1 cellular context compared by ENCODE assay signal in the genomic region with DNA sequence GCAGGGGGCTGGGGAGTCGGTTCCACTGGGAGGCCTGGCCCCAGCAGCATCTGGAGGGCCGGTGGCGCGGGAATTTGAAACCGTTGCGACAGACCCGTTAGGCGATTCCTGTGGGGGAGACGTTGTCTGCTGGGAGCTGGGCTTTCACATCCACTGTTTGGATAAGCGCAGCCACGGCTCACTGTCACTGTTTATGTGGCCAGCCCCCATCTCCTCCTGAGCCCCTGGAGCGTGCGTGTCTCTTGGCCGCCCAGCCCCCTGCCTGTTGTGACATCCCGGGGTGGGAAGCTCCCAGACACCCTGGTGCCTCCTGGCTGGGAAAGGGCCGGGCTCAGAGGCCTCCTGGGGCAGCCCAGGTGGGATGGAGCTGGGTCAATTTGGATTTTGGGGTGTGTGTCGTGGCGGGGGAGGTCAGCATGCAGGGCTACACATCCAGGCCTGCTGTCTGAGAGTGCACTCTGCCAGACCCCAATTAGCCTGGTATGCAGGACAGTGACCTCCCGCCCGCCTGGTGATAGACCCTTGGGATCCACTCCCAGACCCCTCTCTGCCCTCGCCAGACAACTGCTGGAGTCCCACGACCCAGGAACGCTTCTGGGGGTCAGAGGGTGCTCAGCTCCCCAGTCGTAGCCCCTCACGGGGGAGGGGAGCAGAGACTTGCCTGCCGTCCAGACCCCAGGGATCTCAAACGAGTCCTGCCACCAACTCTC.
TF ChIP-seq lines count a peak whose summit lies in the region.

No MANE protein-coding gene starts in this region.

TF ChIP-seq in HEK293, 187 proteins besides CTCF, POLR2A, EP300 and RAD21 (continued from another document and continues in another):
- TF ChIP-seq ZNF449 (tag by site-specific recombination; IDR thresholded peaks at IDR 0.05) (peak; percentile 41; the same call in 1 of the 2 replicates), TRIM28 (IDR thresholded peaks at IDR 0.05; ENCODE audit: borderline replicate concordance, low read length) (no peak), ZNF274 (IDR thresholded peaks at IDR 0.05; ENCODE audit: low read length) (no peak), ZNF274 (tag by site-specific recombination; IDR thresholded peaks at IDR 0.05; ENCODE audit: borderline replicate concordance) (no peak), ZNF776 (tag by site-specific recombination; IDR thresholded peaks at IDR 0.05; ENCODE audit: borderline replicate concordance) (no peak), ZBTB21 (tag by site-specific recombination; IDR thresholded peaks at IDR 0.05) (no peak), ZNF670 (tag by site-specific recombination; IDR thresholded peaks at IDR 0.05; ENCODE audit: low read depth) (no peak), ZIC2 (tag by site-specific recombination; IDR thresholded peaks at IDR 0.05) (peak; percentile 95), PRDM1 (tag by site-specific recombination; IDR thresholded peaks at IDR 0.05) (no peak), ZNF169 (tag by site-specific recombination; IDR thresholded peaks at IDR 0.05) (no peak), PATZ1 (tag by site-specific recombination; IDR thresholded peaks at IDR 0.05) (peak; percentile 54; the same call in 1 of the 2 replicates), OVOL3 (tag by site-specific recombination; IDR thresholded peaks at IDR 0.05) (no peak), GLIS2 (tag by site-specific recombination; IDR thresholded peaks at IDR 0.05) (peak; percentile 68), ZNF501 (tag by site-specific recombination; IDR thresholded peaks at IDR 0.05) (no peak), SP2 (tag by site-specific recombination; IDR thresholded peaks at IDR 0.05) (no peak), GLI2 (tag by site-specific recombination; IDR thresholded peaks at IDR 0.05; ENCODE audit: borderline replicate concordance, low read depth) (no peak), ZNF473 (tag by site-specific recombination; IDR thresholded peaks at IDR 0.05) (no peak), ZBTB8A (tag by site-specific recombination; IDR thresholded peaks at IDR 0.05) (peak; percentile 40), ZNF571 (tag by site-specific recombination; IDR thresholded peaks at IDR 0.05) (no peak), SP3 (tag by site-specific recombination; IDR thresholded peaks at IDR 0.05) (no peak), ZNF510 (tag by site-specific recombination; IDR thresholded peaks at IDR 0.05; ENCODE audit: insufficient replicate concordance) (no peak), KLF9 (tag by site-specific recombination; IDR thresholded peaks at IDR 0.05; ENCODE audit: low read depth) (no peak), ZNF121 (tag by site-specific recombination; IDR thresholded peaks at IDR 0.05) (no peak), ZNF777 (tag by site-specific recombination; IDR thresholded peaks at IDR 0.05; ENCODE audit: borderline replicate concordance) (no peak), ZNF529 (tag by site-specific recombination; IDR thresholded peaks at IDR 0.05; ENCODE audit: insufficient replicate concordance) (no peak), ZNF311 (tag by site-specific recombination; IDR thresholded peaks at IDR 0.05; ENCODE audit: borderline replicate concordance) (no peak), ZNF548 (tag by site-specific recombination; IDR thresholded peaks at IDR 0.05) (no peak), ZEB2 (tag by site-specific recombination; IDR thresholded peaks at IDR 0.05) (0 out of 2 replicates have a peak, but pooled peaks have one; percentile 40), FEZF1 (tag by site-specific recombination; IDR thresholded peaks at IDR 0.05) (peak; percentile 13; the same call in 1 of the 2 replicates), OSR2 (tag by site-specific recombination; IDR thresholded peaks at IDR 0.05) (peak; percentile 57), IKZF3 (tag by site-specific recombination; IDR thresholded peaks at IDR 0.05) (peak; percentile 68), ZBTB44 (tag by site-specific recombination; IDR thresholded peaks at IDR 0.05) (no peak), PRDM10 (tag by site-specific recombination; IDR thresholded peaks at IDR 0.05) (no peak), KLF7 (tag by site-specific recombination; IDR thresholded peaks at IDR 0.05; ENCODE audit: borderline replicate concordance) (no peak), MYNN (tag by site-specific recombination; IDR thresholded peaks at IDR 0.05; ENCODE audit: borderline replicate concordance) (no peak), GLIS1 (tag by site-specific recombination; IDR thresholded peaks at IDR 0.05) (peak; percentile 98), ZNF114 (tag by site-specific recombination; IDR thresholded peaks at IDR 0.05) (no peak), ZNF239 (tag by site-specific recombination; IDR thresholded peaks at IDR 0.05) (no peak), ZNF768 (tag by site-specific recombination; IDR thresholded peaks at IDR 0.05) (no peak), TSHZ1 (tag by site-specific recombination; IDR thresholded peaks at IDR 0.05; ENCODE audit: borderline replicate concordance) (no peak), ZNF138 (tag by site-specific recombination; IDR thresholded peaks at IDR 0.05; ENCODE audit: borderline replicate concordance) (no peak), ZNF558 (tag by site-specific recombination; IDR thresholded peaks at IDR 0.05) (no peak)
- TF ChIP-seq, protein P1, sequence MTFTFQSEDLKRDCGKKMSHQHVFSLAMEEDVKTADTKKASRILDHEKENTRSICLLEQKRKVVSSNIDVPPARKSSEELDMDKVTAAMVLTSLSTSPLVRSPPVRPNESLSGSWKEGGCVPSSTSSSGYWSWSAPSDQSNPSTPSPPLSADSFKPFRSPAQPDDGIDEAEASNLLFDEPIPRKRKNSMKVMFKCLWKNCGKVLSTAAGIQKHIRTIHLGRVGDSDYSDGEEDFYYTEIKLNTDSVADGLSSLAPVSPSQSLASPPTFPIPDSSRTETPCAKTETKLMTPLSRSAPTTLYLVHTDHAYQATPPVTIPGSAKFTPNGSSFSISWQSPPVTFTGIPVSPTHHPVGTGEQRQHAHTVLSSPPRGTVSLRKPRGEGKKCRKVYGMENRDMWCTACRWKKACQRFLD (tag by site-specific recombination; IDR thresholded peaks at IDR 0.05), result no peak
- TF ChIP-seq, protein P2, sequence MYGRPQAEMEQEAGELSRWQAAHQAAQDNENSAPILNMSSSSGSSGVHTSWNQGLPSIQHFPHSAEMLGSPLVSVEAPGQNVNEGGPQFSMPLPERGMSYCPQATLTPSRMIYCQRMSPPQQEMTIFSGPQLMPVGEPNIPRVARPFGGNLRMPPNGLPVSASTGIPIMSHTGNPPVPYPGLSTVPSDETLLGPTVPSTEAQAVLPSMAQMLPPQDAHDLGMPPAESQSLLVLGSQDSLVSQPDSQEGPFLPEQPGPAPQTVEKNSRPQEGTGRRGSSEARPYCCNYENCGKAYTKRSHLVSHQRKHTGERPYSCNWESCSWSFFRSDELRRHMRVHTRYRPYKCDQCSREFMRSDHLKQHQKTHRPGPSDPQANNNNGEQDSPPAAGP (tag by site-specific recombination; IDR thresholded peaks at IDR 0.05), result no peak
- TF ChIP-seq, protein P3, sequence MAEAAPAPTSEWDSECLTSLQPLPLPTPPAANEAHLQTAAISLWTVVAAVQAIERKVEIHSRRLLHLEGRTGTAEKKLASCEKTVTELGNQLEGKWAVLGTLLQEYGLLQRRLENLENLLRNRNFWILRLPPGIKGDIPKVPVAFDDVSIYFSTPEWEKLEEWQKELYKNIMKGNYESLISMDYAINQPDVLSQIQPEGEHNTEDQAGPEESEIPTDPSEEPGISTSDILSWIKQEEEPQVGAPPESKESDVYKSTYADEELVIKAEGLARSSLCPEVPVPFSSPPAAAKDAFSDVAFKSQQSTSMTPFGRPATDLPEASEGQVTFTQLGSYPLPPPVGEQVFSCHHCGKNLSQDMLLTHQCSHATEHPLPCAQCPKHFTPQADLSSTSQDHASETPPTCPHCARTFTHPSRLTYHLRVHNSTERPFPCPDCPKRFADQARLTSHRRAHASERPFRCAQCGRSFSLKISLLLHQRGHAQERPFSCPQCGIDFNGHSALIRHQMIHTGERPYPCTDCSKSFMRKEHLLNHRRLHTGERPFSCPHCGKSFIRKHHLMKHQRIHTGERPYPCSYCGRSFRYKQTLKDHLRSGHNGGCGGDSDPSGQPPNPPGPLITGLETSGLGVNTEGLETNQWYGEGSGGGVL (tag by site-specific recombination; IDR thresholded peaks at IDR 0.05), result no peak
